ENCODE assay signal across 12 cellular contexts in genomic region chr15:98754283-98755022, GRCh38.
DNase-seq lines count a peak whose midpoint lies in the region; ATAC-seq and TF ChIP-seq lines count a peak whose summit lies in the region.
"Had no signal": no experiment of that assay in that cellular context is flagged by ENCODE, and none has a peak within 500 bp of the region (broad histone marks: within the 10 kb centered on the region; RNA-seq: fewer than 3 reads in every experiment).

No MANE protein-coding gene starts in this region.

- no peak for ATAC-seq in GM18498 (IDR thresholded peaks at IDR 0.05; ENCODE audit: unreplicated experiment)

- intact Hi-C loops in A673 (cut with micrococcal nuclease; ENCODE audit: unreplicated experiment), result no loop called here
- intact Hi-C loops in colonic mucosa (cut with DNase I), result no loop called here

- H3K9ac ChIP-seq in endocrine pancreas (ENCODE audit: control insufficient read depth, insufficient read depth, low read length) (peak overlapping the region; percentile 49), colonic mucosa (ENCODE audit: low read depth in 2 of 2, low read length in 2 of 2) (no peak overlapping the region)

- peak; percentile 31 for DNase-seq in A673 (ENCODE audit: low spot score)
- peak; percentile 51 for DNase-seq in M059J (ENCODE audit: low read depth)
- DNase-seq in myocyte (ENCODE audit: low read depth), result peak; percentile 16
- no peak for DNase-seq in HAP-1 (ENCODE audit: low spot score in 2 of 2)
- no peak for DNase-seq in colonic mucosa
- no peak for DNase-seq in HK-2 (ENCODE audit: unreplicated experiment)
- DNase-seq: anterior cingulate cortex; CD4-positive, CD25-positive, alpha-beta regulatory T cell; posterior cingulate gyrus; T-helper 1 cell had no signal

- in situ Hi-C loops in HAP-1 (cut with MboI; ENCODE audit: low sequenced_read_pairs), result no loop called here

- no TSS peak for BruUV-seq in A673 (replicated peaks; lab: Mats Ljungman, UMichigan)

- no peaks in the 10 kb centered on the region for H3K27me3 ChIP-seq in A673 (replicated peaks; ENCODE audit: insufficient read depth, low read depth, low read length, poor library complexity)
- H3K27me3 ChIP-seq in endocrine pancreas (ENCODE audit: control insufficient read depth, insufficient read depth, low read length), result no peaks in the 10 kb centered on the region
- no peaks in the 10 kb centered on the region for H3K27me3 ChIP-seq in HAP-1 (ENCODE audit: low read depth)
- H3K27me3 ChIP-seq in colonic mucosa, result no peaks in the 10 kb centered on the region

- H3K36me3 ChIP-seq in A673 (ENCODE audit: insufficient read depth, low read length, poor library complexity, severe bottlenecking) (no peaks in the 10 kb centered on the region), endocrine pancreas (ENCODE audit: control insufficient read depth, insufficient read depth, low read length) (no peaks in the 10 kb centered on the region), HAP-1 (replicated peaks) (no peaks in the 10 kb centered on the region), colonic mucosa (no peaks in the 10 kb centered on the region)

- H3K4me1 ChIP-seq in A673 (ENCODE audit: insufficient read depth, low read length, poor library complexity, severe bottlenecking) (peaks cover 19% of the 10 kb centered on the region), endocrine pancreas (ENCODE audit: control insufficient read depth, insufficient read depth, low read length) (peaks cover 19% of the 10 kb centered on the region), HAP-1 (peaks cover 5% of the 10 kb centered on the region; the same call in 1 of the 2 replicates), colonic mucosa (no peaks in the 10 kb centered on the region)

- POLR2A ChIA-PET in A673 (lab: Charles Lee; ENCODE audit: low non-redundant PET), result no interaction called here

- CTCF ChIA-PET in A673 (lab: Charles Lee), result no interaction called here

- peak overlapping the region; percentile 50 for H3K27ac ChIP-seq in A673 (ENCODE audit: low read depth, low read length, poor library complexity, severe bottlenecking)
- H3K27ac ChIP-seq in colonic mucosa, result no peak overlapping the region

- TF ChIP-seq CTCF in A673 (conservative IDR thresholded peaks at IDR 0.05; ENCODE audit: low read depth, low read length) (no peak), colonic mucosa (IDR thresholded peaks at IDR 0.05) (no peak)

- no peaks in the 10 kb centered on the region for H3K9me3 ChIP-seq in A673 (ENCODE audit: low read depth, low read length, poor library complexity, severe bottlenecking)
- H3K9me3 ChIP-seq in endocrine pancreas (ENCODE audit: control insufficient read depth, low read length), result no peaks in the 10 kb centered on the region
- H3K9me3 ChIP-seq in HAP-1, result no peaks in the 10 kb centered on the region
- no peaks in the 10 kb centered on the region for H3K9me3 ChIP-seq in colonic mucosa

- H3K4me3 ChIP-seq in A673 (ENCODE audit: low read depth, low read length, poor library complexity, severe bottlenecking) (peak overlapping the region; percentile 38), endocrine pancreas (ENCODE audit: control insufficient read depth, insufficient read depth, low read length) (peak overlapping the region; percentile 79), HAP-1 (no peak overlapping the region), colonic mucosa (no peak overlapping the region)

Comparison
In these comparisons a context has a peak if more than half of its experiments do, and no peak if none do; other contexts are left out.
1. DNase-seq: peak in A673 (single experiment), M059J (single experiment) and myocyte (single experiment); none in HAP-1 (0 of 2), colonic mucosa (single experiment) and HK-2 (single experiment).
2. H3K4me3 ChIP-seq: peak in A673 (single experiment) and endocrine pancreas (single experiment); none in HAP-1 (single experiment) and colonic mucosa (single experiment).